ENCODE assay signal across 9 cellular contexts in genomic region chr9:129402341-129402739, GRCh38.
A peak's percentile ranks its signal among the peaks of the same experiment; 100 is the strongest.
DNase-seq lines count a peak whose midpoint lies in the region; ATAC-seq and TF ChIP-seq lines count a peak whose summit lies in the region.
"Had no signal": no experiment of that assay in that cellular context is flagged by ENCODE, and none has a peak within 500 bp of the region (broad histone marks: within the 10 kb centered on the region; RNA-seq: fewer than 3 reads in every experiment).

No MANE protein-coding gene starts in this region.

- H3K27ac ChIP-seq in CD4-positive, alpha-beta T cell (ENCODE audit: low read depth, low read length), result no peak overlapping the region

- intact Hi-C loops in Right ventricle myocardium superior (cut with DNase I), result no loop called here
- intact Hi-C loops in cardiac septum (cut with DNase I), result no loop called here
- intact Hi-C loops in CD4-positive, alpha-beta T cell (cut with DNase I, micrococcal nuclease), result no loop called here

- H3K27ac Mint-ChIP-seq in glutamatergic neuron (ENCODE audit: unreplicated experiment) (peak overlapping the region; percentile 66), osteocyte (ENCODE audit: unreplicated experiment) (peak overlapping the region; percentile 14)
- no peak overlapping the region for H3K27ac Mint-ChIP-seq in CD4-positive, alpha-beta T cell

- H3K27me3 ChIP-seq in CD4-positive, alpha-beta T cell (ENCODE audit: control insufficient read depth, insufficient read depth, low read length), result no peaks in the 10 kb centered on the region

- ATAC-seq in Right ventricle myocardium superior (ENCODE audit: poor library complexity) (no peak), HG03135 (IDR thresholded peaks at IDR 0.05; ENCODE audit: unreplicated experiment) (no peak)
- no peak for ATAC-seq in CD4-positive, alpha-beta T cell (ENCODE audit: poor library complexity)

- peaks cover 4% of the 10 kb centered on the region for H3K9me3 Mint-ChIP-seq in glutamatergic neuron (ENCODE audit: unreplicated experiment)
- no peaks in the 10 kb centered on the region for H3K9me3 Mint-ChIP-seq in osteocyte (ENCODE audit: unreplicated experiment)
- H3K9me3 Mint-ChIP-seq in CD4-positive, alpha-beta T cell, result no peaks in the 10 kb centered on the region

- DNase-seq in Right ventricle myocardium superior, result peak; percentile 36
- DNase-seq in cardiac septum (ENCODE audit: low spot score), result no peak
- peak; percentile 61 for DNase-seq in glutamatergic neuron
- no peak for DNase-seq in osteocyte (ENCODE audit: extremely low spot score, unreplicated experiment)
- no peak for DNase-seq in CD4-positive, alpha-beta T cell
- no peak for DNase-seq in germinal center (ENCODE audit: low spot score)
- DNase-seq in OCI-M2 (lab: John Stamatoyannopoulos, UW; ENCODE audit: unreplicated experiment), result no peak
- DNase-seq: NCI-H2107 had no signal

- peaks cover 18% of the 10 kb centered on the region for H3K4me1 Mint-ChIP-seq in glutamatergic neuron (ENCODE audit: low read depth, unreplicated experiment)
- peaks cover 10% of the 10 kb centered on the region for H3K4me1 Mint-ChIP-seq in osteocyte (ENCODE audit: unreplicated experiment)
- H3K4me1 Mint-ChIP-seq in CD4-positive, alpha-beta T cell (ENCODE audit: low read depth), result peaks cover 10% of the 10 kb centered on the region

- no peak for TF ChIP-seq CTCF in glutamatergic neuron (IDR thresholded peaks at IDR 0.05; ENCODE audit: partially characterized antibody, unreplicated experiment)
- TF ChIP-seq CTCF in osteocyte (IDR thresholded peaks at IDR 0.05), result no peak
- no peak for TF ChIP-seq CTCF in CD4-positive, alpha-beta T cell (IDR thresholded peaks at IDR 0.05)

- no peaks in the 10 kb centered on the region for H3K9me3 ChIP-seq in CD4-positive, alpha-beta T cell (ENCODE audit: control insufficient read depth, low read length)

- POLR2A ChIA-PET in CD4-positive, alpha-beta T cell (lab: Charles Lee), result no interaction called here

- H3K36me3 Mint-ChIP-seq in glutamatergic neuron (ENCODE audit: unreplicated experiment) (no peaks in the 10 kb centered on the region), osteocyte (ENCODE audit: unreplicated experiment) (no peaks in the 10 kb centered on the region)
- no peaks in the 10 kb centered on the region for H3K36me3 Mint-ChIP-seq in CD4-positive, alpha-beta T cell (ENCODE audit: low read depth)

- CTCF ChIA-PET in CD4-positive, alpha-beta T cell (lab: Charles Lee), result no interaction called here

- H3K27me3 Mint-ChIP-seq in glutamatergic neuron (ENCODE audit: unreplicated experiment) (peaks cover 16% of the 10 kb centered on the region), osteocyte (ENCODE audit: unreplicated experiment) (no peaks in the 10 kb centered on the region)
- no peaks in the 10 kb centered on the region for H3K27me3 Mint-ChIP-seq in CD4-positive, alpha-beta T cell

- H3K4me3 Mint-ChIP-seq in glutamatergic neuron (ENCODE audit: unreplicated experiment), result peak overlapping the region; percentile 71
- H3K4me3 Mint-ChIP-seq in osteocyte (ENCODE audit: unreplicated experiment), result no peak overlapping the region
- no peak overlapping the region for H3K4me3 Mint-ChIP-seq in CD4-positive, alpha-beta T cell

Comparison
In these comparisons a context has a peak if more than half of its experiments do, and no peak if none do; other contexts are left out.
1. DNase-seq: peak in Right ventricle myocardium superior (single experiment) and glutamatergic neuron (single experiment); none in cardiac septum (single experiment), osteocyte (single experiment), CD4-positive, alpha-beta T cell (0 of 10), germinal center (single experiment) and OCI-M2 (single experiment).